In the genomic region with DNA sequence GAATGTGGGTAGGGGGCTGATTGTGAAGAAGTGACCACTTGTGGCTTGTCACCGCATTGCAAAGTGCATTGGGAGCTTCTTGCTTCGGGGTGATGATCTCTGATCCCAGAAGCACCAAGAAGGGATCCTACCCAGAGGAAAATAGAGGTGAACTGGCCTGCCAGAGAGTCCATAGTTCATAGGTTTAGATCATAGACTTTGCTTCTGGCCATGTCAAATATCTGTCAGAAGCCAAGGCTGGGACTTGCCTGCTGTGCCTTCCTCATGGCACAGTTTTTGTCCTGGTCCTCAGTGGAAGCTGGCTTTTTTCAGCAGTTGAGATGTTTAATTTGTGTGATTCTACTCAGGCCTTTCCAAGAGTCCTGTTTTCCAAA, we compare ENCODE assay signal across 8 cellular contexts. TPM values are rescaled to one million over a fixed set of nuclear protein-coding genes. Genes with fewer than 3 reads are reported as not detected.
DNase-seq lines count a peak whose midpoint lies in the region; ATAC-seq and TF ChIP-seq lines count a peak whose summit lies in the region.

No MANE protein-coding gene starts in this region.

- H3K36me3 ChIP-seq in SK-N-MC (ENCODE audit: insufficient read depth, low read length) = no peaks in the 10 kb centered on the region; the same call in 1 of the 2 replicates

- H3K4me3 ChIP-seq in GM12875 (ENCODE audit: low read depth, low read length) = peak overlapping the region; percentile 84
- peak overlapping the region; percentile 82 for H3K4me3 ChIP-seq in SK-N-MC
- H3K4me3 ChIP-seq in fibroblast of villous mesenchyme (ENCODE audit: low read depth, low read length) = peak overlapping the region; percentile 75
- H3K4me3 ChIP-seq in skeletal muscle cell (ENCODE audit: low read depth, low read length) = peak overlapping the region; percentile 93

- no peak for DNase-seq in SK-N-MC (ENCODE audit: low read depth, low spot score)
- no peak for DNase-seq in fibroblast of villous mesenchyme (ENCODE audit: low read depth)
- no peak for DNase-seq in skeletal muscle cell (ENCODE audit: low read depth)
- DNase-seq in stimulated activated CD4-positive, alpha-beta T cell treated with anti-CD3 and anti-CD28 coated beads, Interleukin-2, amount 100 ng/mL, for 24 hours = no peak
- no peak for DNase-seq in effector CD8-positive, alpha-beta T cell (lab: John Stamatoyannopoulos, UW)

- ATAC-seq in GM18498 (IDR thresholded peaks at IDR 0.05; ENCODE audit: unreplicated experiment) (no peak), HG02678 (IDR thresholded peaks at IDR 0.05; ENCODE audit: unreplicated experiment) (no peak)

- H3K9ac ChIP-seq in SK-N-MC (ENCODE audit: insufficient read length) = peak overlapping the region; percentile 76

- H3K9me3 ChIP-seq in SK-N-MC (ENCODE audit: low read depth, low read length) = no peaks in the 10 kb centered on the region

- no peak overlapping the region for H3K27ac ChIP-seq in SK-N-MC

- TF ChIP-seq CTCF in GM12875 (IDR thresholded peaks at IDR 0.05; ENCODE audit: borderline replicate concordance, insufficient read depth, low read depth, low read length) = 0 out of 2 replicates have a peak, but pooled peaks have one; percentile 8
- no peak for TF ChIP-seq CTCF in fibroblast of villous mesenchyme (IDR thresholded peaks at IDR 0.05; ENCODE audit: insufficient read depth, low read depth, low read length)

RNA-seq across cellular contexts. Expression of gene ZSWIM8, which starts 1.1 kb away (rescaled TPM):
- total RNA-seq in fibroblast of villous mesenchyme = 70.2 and 82.5 TPM in 2 replicates

RNA-seq across cellular contexts. Expression of gene CHCHD1, which starts 4.7 kb away (rescaled TPM):
- total RNA-seq in fibroblast of villous mesenchyme = 16.8 and 22.5 TPM in 2 replicates

RNA-seq across cellular contexts. Expression of gene NDST2, which starts 24.9 kb away (rescaled TPM):
- 19.3 and 22.0 TPM in 2 replicates for total RNA-seq in fibroblast of villous mesenchyme

RNA-seq across cellular contexts. Expression of gene SEC24C, which starts 42.3 kb away (rescaled TPM):
- 42.8 and 54.0 TPM in 2 replicates for total RNA-seq in fibroblast of villous mesenchyme
